Comparison of ENCODE assay signal across 12 cellular contexts in genomic region chr6:167712332-167713087, GRCh38.
"Had no signal": no experiment of that assay in that cellular context is flagged by ENCODE, and none has a peak within 500 bp of the region (broad histone marks: within the 10 kb centered on the region; RNA-seq: fewer than 3 reads in every experiment).

No MANE protein-coding gene starts in this region.

- H3K27ac Mint-ChIP-seq: activated CD8-positive, alpha-beta T cell treated with anti-CD3 and anti-CD28 coated beads, Interleukin-2, amount 10 ng/mL, durations not matched to agents 7 days and 5 days; effector memory CD8-positive, alpha-beta T cell; natural killer cell had no signal

- H3K27ac ChIP-seq: gastroesophageal sphincter, SJCRH30 had no signal

- H3K36me3 Mint-ChIP-seq: natural killer cell had no signal

- ATAC-seq: activated CD8-positive, alpha-beta T cell treated with anti-CD3 and anti-CD28 coated beads, Interleukin-2, amount 10 ng/mL, durations not matched to agents 7 days and 5 days; effector memory CD8-positive, alpha-beta T cell; gastroesophageal sphincter; natural killer cell had no signal

- H3K36me3 ChIP-seq: gastroesophageal sphincter, SJCRH30 had no signal

- H3K4me1 ChIP-seq: gastroesophageal sphincter, SJCRH30 had no signal

- H3K4me3 Mint-ChIP-seq: activated CD8-positive, alpha-beta T cell treated with anti-CD3 and anti-CD28 coated beads, Interleukin-2, amount 10 ng/mL, durations not matched to agents 7 days and 5 days; effector memory CD8-positive, alpha-beta T cell; natural killer cell had no signal

- H3K4me3 ChIP-seq: gastroesophageal sphincter, SJCRH30 had no signal

- H3K9me3 ChIP-seq: gastroesophageal sphincter, SJCRH30 had no signal

- DNase-seq: activated CD4-positive, alpha-beta T cell treated with anti-CD3 and anti-CD28 coated beads for 1 hour; activated CD8-positive, alpha-beta memory T cell treated with anti-CD3 and anti-CD28 coated beads, Interleukin-2, amount 50 U/mL, for 48 hours; activated CD8-positive, alpha-beta T cell treated with anti-CD3 and anti-CD28 coated beads, Interleukin-2, amount 10 ng/mL, durations not matched to agents 7 days and 5 days; activated naive CD4-positive, alpha-beta T cell treated with Interleukin-2 at 50 U/mL for 16 hours; central memory CD4-positive, alpha-beta T cell; cortex of kidney; effector memory CD8-positive, alpha-beta T cell; natural killer cell; occipital lobe; SJCRH30; trophoblast cell had no signal
